ENCODE assay signal across 8 cellular contexts in the genomic region with DNA sequence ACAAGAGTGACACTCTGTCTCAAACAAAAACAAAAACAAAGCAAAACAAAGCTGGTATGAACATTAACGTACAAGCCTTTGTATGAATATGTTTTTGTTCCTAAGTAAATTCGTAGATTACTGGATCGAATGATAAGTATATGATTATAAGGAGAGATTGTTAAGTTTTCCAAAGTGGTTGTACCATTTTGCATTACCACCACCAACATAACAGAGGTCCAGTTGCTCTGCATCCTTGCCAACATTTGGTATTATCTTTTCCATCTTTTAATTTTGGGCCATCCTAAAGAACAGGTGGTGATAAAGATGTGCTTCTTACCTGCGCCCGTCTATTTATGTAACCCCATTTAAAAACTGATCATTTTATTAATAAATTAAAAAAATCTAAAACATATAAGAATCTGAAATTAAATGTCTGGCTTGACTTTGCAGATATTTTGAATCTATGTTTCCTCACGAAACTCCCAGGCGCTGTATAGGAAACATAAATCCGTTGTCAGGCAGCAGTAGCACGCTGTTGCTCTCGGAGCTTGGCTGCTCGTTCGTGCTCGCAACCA. TPM values are rescaled to one million over a fixed set of nuclear protein-coding genes. Genes with fewer than 3 reads are reported as not detected.
DNase-seq lines count a peak whose midpoint lies in the region; ATAC-seq and TF ChIP-seq lines count a peak whose summit lies in the region.

No MANE protein-coding gene starts in this region.

- ATAC-seq in HG03280 (IDR thresholded peaks at IDR 0.05; ENCODE audit: unreplicated experiment) = no peak

- H3K4me2 ChIP-seq in smooth muscle cell = peak overlapping the region; percentile 86

- DNase-seq in DMS 273 (lab: John Stamatoyannopoulos, UW; ENCODE audit: unreplicated experiment) (peak; percentile 20), DMS 273 treated with DMSO at 0.1 percent for 48 hours (lab: John Stamatoyannopoulos, UW) (no peak), SJSA1 (ENCODE audit: low read depth in 1 of 2, low spot score in 2 of 2) (no peak), fibroblast of the aortic adventitia (ENCODE audit: low read depth) (no peak), smooth muscle cell (lab: John Stamatoyannopoulos, UW; ENCODE audit: unreplicated experiment) (no peak), MV-4-11 (lab: John Stamatoyannopoulos, UW) (no peak), T-helper 9 cell (no peak)

- H3K27me3 ChIP-seq in SJSA1 (replicated peaks) (no peaks in the 10 kb centered on the region), smooth muscle cell (ENCODE audit: low read depth) (no peaks in the 10 kb centered on the region)

- H3K4me1 ChIP-seq in SJSA1 (replicated peaks) = peaks cover 5% of the 10 kb centered on the region; the same call in 1 of the 2 replicates
- H3K4me1 ChIP-seq in smooth muscle cell (ENCODE audit: low read depth) = peaks cover 21% of the 10 kb centered on the region

- peaks cover 37% of the 10 kb centered on the region for H3K36me3 ChIP-seq in SJSA1
- H3K36me3 ChIP-seq in smooth muscle cell (ENCODE audit: low read depth) = peaks cover 5% of the 10 kb centered on the region

- H3F3A ChIP-seq in smooth muscle cell (ENCODE audit: low read depth) = peaks cover 5% of the 10 kb centered on the region

- WGBS in smooth muscle cell (ENCODE audit: low lambda C conversion rate) = 21% methylated on average over 13 of the region's 13 CpGs

- peak overlapping the region; percentile 71 for H3K27ac ChIP-seq in SJSA1
- peak overlapping the region; percentile 91 for H3K27ac ChIP-seq in smooth muscle cell (ENCODE audit: low read depth)

- H3K9me3 ChIP-seq in SJSA1 (replicated peaks) (peaks cover 5% of the 10 kb centered on the region; the same call in 1 of the 2 replicates), smooth muscle cell (replicated peaks; ENCODE audit: low read depth) (no peaks in the 10 kb centered on the region)

- peaks cover 13% of the 10 kb centered on the region for H4K20me1 ChIP-seq in smooth muscle cell (ENCODE audit: low read depth)

- peak overlapping the region; percentile 59 for H2AFZ ChIP-seq in smooth muscle cell (ENCODE audit: low read depth)

- H3K79me2 ChIP-seq in smooth muscle cell (ENCODE audit: low read depth) = peaks cover 43% of the 10 kb centered on the region

- H3K4me3 ChIP-seq in SJSA1 = peak overlapping the region; percentile 85
- peak overlapping the region; percentile 73 for H3K4me3 ChIP-seq in fibroblast of the aortic adventitia (ENCODE audit: low read depth, low read length)
- H3K4me3 ChIP-seq in smooth muscle cell = peak overlapping the region; percentile 96

- peak overlapping the region; percentile 53 for H3K9ac ChIP-seq in smooth muscle cell (ENCODE audit: low read depth)

- no peak for TF ChIP-seq CTCF in fibroblast of the aortic adventitia (IDR thresholded peaks at IDR 0.05; ENCODE audit: insufficient read depth, low read length)
- no peak for TF ChIP-seq CTCF in smooth muscle cell (IDR thresholded peaks at IDR 0.05; ENCODE audit: borderline replicate concordance, insufficient read depth, poor library complexity, severe bottlenecking)

RNA-seq across cellular contexts. Expression of a gene that starts 0.6 kb away (rescaled TPM):
- total RNA-seq in SJSA1 (2014; rRNA removed; shearing (Covaris generic)) = 11.9 and 15.7 TPM in 2 replicates
- total RNA-seq in fibroblast of the aortic adventitia (ENCODE audit: low replicate concordance) = 25.9 and 47.0 TPM in 2 replicates
- 26.4 and 39.2 TPM in 2 replicates for total RNA-seq in smooth muscle cell
- 14.9 and 20.1 TPM in 2 replicates for polyA plus RNA-seq in smooth muscle cell
